8 cellular contexts compared by ENCODE assay signal in genomic region chr11:2930705-2931415, GRCh38. TPM values are rescaled to one million over a fixed set of nuclear protein-coding genes. Genes with fewer than 3 reads are reported as not detected.
DNase-seq lines count a peak whose midpoint lies in the region; ATAC-seq and TF ChIP-seq lines count a peak whose summit lies in the region.

No MANE protein-coding gene starts in this region.

- H3K4me1 Mint-ChIP-seq in CD8-positive, alpha-beta memory T cell = peaks cover 20 to 41% (median 22%) of the 10 kb centered on the region in 3 donors

- H3K4me3 ChIP-seq in CD8-positive, alpha-beta memory T cell (ENCODE audit: low read length) = peak overlapping the region; percentile 56
- H3K4me3 ChIP-seq in foreskin fibroblast (ENCODE audit: low read depth in 1 of 2, low read length in 2 of 2) = peak overlapping the region; percentile 55 to 89
- no peak overlapping the region for H3K4me3 ChIP-seq in lower leg skin (ENCODE audit: low read depth, poor library complexity, severe bottlenecking)

- no peak for TF ChIP-seq POLR2A in lower leg skin (IDR thresholded peaks at IDR 0.05)

- H3K4me1 ChIP-seq in CD8-positive, alpha-beta memory T cell (ENCODE audit: insufficient read depth, low read length) = peaks cover 25% of the 10 kb centered on the region

- H3K27me3 ChIP-seq in CD8-positive, alpha-beta memory T cell (ENCODE audit: insufficient read depth, low read length, poor library complexity, severe bottlenecking) = peaks cover 6% of the 10 kb centered on the region

- H3K4me3 Mint-ChIP-seq in CD8-positive, alpha-beta memory T cell = peak overlapping the region; percentile 38 to 90 (median 82)

- H3K27me3 Mint-ChIP-seq in CD8-positive, alpha-beta memory T cell = peaks cover 17 to 21% of the 10 kb centered on the region in 2 donors

- intact Hi-C loops in lower leg skin (cut with DNase I; ENCODE audit: low total_unique reads) = no loop called here

- no peaks in the 10 kb centered on the region for H3K9me3 ChIP-seq in CD8-positive, alpha-beta memory T cell (ENCODE audit: low read length)

- ATAC-seq in GM21423 (IDR thresholded peaks at IDR 0.05; ENCODE audit: unreplicated experiment) (peak; percentile 35), omental fat pad (ENCODE audit: low FRiP score) (peak; percentile 63), GM19467 (IDR thresholded peaks at IDR 0.05; ENCODE audit: unreplicated experiment) (no peak)

- H3K27ac Mint-ChIP-seq in CD8-positive, alpha-beta memory T cell = peak overlapping the region in 5 of 8 donors; percentile 11 to 90 (median 86)

- peaks cover 0 to 2% (median 0%) of the 10 kb centered on the region in 5 donors for H3K9me3 Mint-ChIP-seq in CD8-positive, alpha-beta memory T cell

- H3K36me3 ChIP-seq in CD8-positive, alpha-beta memory T cell (ENCODE audit: insufficient read depth, low read length) = no peaks in the 10 kb centered on the region

- peak in 2 of 5 donors; percentile 18 to 63 for DNase-seq in CD8-positive, alpha-beta memory T cell
- DNase-seq in NCI-H146 treated with DMSO at 0.1 percent for 48 hours (lab: John Stamatoyannopoulos, UW; ENCODE audit: unreplicated experiment) = peak; percentile 56
- DNase-seq in activated CD8-positive, alpha-beta memory T cell treated with anti-CD3 and anti-CD28 coated beads, Interleukin-2, amount 50 U/mL, for 48 hours = peak; percentile 73
- peak; percentile 44 to 75 for DNase-seq in foreskin fibroblast
- no peak for DNase-seq in omental fat pad (ENCODE audit: low spot score)
- no peak for DNase-seq in lower leg skin (ENCODE audit: low spot score in 2 of 2)

- peak; percentile 26 for TF ChIP-seq CTCF in foreskin fibroblast (IDR thresholded peaks at IDR 0.05; ENCODE audit: low read depth, low read length)
- TF ChIP-seq CTCF in omental fat pad (IDR thresholded peaks at IDR 0.05) = no peak
- peak in 1 of 3 donors; percentile 5 for TF ChIP-seq CTCF in lower leg skin (IDR thresholded peaks at IDR 0.05)

- H3K36me3 Mint-ChIP-seq in CD8-positive, alpha-beta memory T cell = peaks cover 0 to 1% (median 0%) of the 10 kb centered on the region in 3 donors

- H3K27ac ChIP-seq in CD8-positive, alpha-beta memory T cell (ENCODE audit: low read depth, low read length) = peak overlapping the region; percentile 31

- POLR2A ChIA-PET in CD8-positive, alpha-beta memory T cell (lab: Charles Lee) = interaction anchor here (1.1 to 1.3 kb wide), 2 partner anchors 12 to 32 kb away, joined by 3 read pairs; no protein-coding TSS in a partner anchor

- CTCF ChIA-PET in CD8-positive, alpha-beta memory T cell (lab: Charles Lee) = interaction anchor here (0.9 to 5.2 kb wide), 16 partner anchors 10 to 399 kb away, joined by 3 to 48 read pairs (median 4); a partner anchor contains a TSS

- 51 to 54% methylated on average over 19 to 21 of the region's 21 CpGs for WGBS in lower leg skin, 2 donors

RNA-seq across cellular contexts. Expression of gene PHLDA2, which starts 1.6 kb away (rescaled TPM):
- 1 to 10 TPM; 2.1 to 2.9 TPM for total RNA-seq in CD8-positive, alpha-beta memory T cell
- polyA plus RNA-seq in CD8-positive, alpha-beta memory T cell = 1.3 TPM
- total RNA-seq in omental fat pad (10 to 100 TPM in 1 of 4 donors, 1 to 10 TPM in 2, not detected in 1; 3.8 to 10.2 (median 7.1) TPM), lower leg skin (10 to 100 TPM in 1 of 4 donors, 1 to 10 TPM in 3; 5.1 to 16.0 (median 7.4) TPM)

RNA-seq across cellular contexts. Expression of gene CDKN1C, which starts 45.3 kb away (rescaled TPM):
- total RNA-seq in CD8-positive, alpha-beta memory T cell = 1 to 10 TPM; 1.0 to 1.1 TPM
- 0.49 TPM for polyA plus RNA-seq in CD8-positive, alpha-beta memory T cell
- total RNA-seq in omental fat pad (100 to 1,000 TPM; 111 to 314 (median 138) TPM), lower leg skin (10 to 100 TPM; 27.1 to 52.7 (median 31.4) TPM)

Comparison
In these comparisons a context has a peak if more than half of its experiments do, and no peak if none do; other contexts are left out.
1. DNase-seq: peak in NCI-H146 treated with DMSO at 0.1 percent for 48 hours (single experiment), activated CD8-positive, alpha-beta memory T cell treated with anti-CD3 and anti-CD28 coated beads, Interleukin-2, amount 50 U/mL, for 48 hours (single experiment) and foreskin fibroblast (2 of 2); none in omental fat pad (single experiment) and lower leg skin (0 of 2).
2. RNA of gene CDKN1C, which starts 45.3 kb away (total RNA-seq): 111 to 314 TPM in omental fat pad and 27.1 to 52.7 TPM in lower leg skin; 1.0 to 1.1 TPM in CD8-positive, alpha-beta memory T cell; every median in the first group is over 10 times any median in the second.